2 cellular contexts compared by ENCODE assay signal in the genomic region with DNA sequence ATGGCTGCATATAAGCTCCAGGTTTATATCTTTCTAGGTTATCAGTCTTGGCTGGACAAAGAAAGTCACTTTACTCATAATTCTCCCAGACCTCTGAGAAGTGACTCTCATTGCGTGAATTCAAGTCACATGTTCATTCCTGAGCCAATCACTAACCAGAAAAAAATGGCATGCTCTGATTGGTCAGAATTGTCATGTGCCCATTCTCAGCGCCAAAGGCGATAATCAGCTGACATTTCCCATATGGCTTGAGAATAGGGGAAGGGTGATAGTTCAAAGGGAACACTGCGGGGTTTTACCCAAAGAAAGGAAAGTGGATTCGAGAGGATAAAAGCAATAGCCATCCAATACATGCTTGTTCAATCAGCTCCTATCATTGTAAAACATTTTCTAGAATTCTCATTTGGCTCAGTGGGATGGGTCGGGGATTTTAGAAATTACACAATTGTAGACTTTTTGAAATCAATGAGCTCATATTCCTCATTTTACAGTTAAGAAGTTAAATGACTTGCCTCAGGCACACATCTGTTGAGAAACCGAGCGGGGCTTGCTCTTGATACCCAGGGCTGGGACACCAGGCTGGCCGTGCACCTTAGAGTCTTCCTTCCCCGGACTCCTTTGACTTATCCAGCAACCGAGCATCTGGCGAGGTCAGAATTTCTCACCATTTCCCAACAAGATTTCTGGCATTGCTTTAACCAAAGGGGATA.
TF ChIP-seq lines count a peak whose summit lies in the region.

No MANE protein-coding gene starts in this region.

TF ChIP-seq in A549, 52 proteins besides CTCF, POLR2A, EP300 and RAD21:
- TF ChIP-seq, protein P1, sequence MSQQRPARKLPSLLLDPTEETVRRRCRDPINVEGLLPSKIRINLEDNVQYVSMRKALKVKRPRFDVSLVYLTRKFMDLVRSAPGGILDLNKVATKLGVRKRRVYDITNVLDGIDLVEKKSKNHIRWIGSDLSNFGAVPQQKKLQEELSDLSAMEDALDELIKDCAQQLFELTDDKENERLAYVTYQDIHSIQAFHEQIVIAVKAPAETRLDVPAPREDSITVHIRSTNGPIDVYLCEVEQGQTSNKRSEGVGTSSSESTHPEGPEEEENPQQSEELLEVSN (IDR thresholded peaks at IDR 0.05; ENCODE audit: borderline replicate concordance, low read depth), result no peak
- TF ChIP-seq USF2 (IDR thresholded peaks at IDR 0.05) (peak; percentile 74), JUNB (IDR thresholded peaks at IDR 0.05) (no peak), ZFP36 (IDR thresholded peaks at IDR 0.05; ENCODE audit: borderline replicate concordance, partially characterized antibody) (no peak), FOSL2 (IDR thresholded peaks at IDR 0.05) (no peak), FOSL2 (CRISPR knock-in tag; IDR thresholded peaks at IDR 0.05) (no peak)

TF ChIP-seq in K562, 482 proteins besides CTCF, POLR2A, EP300 and RAD21 (continues in another document):
- TF ChIP-seq USF2 (CRISPR knock-in tag; IDR thresholded peaks at IDR 0.05) (peak; percentile 96), KDM2B (CRISPR knock-in tag; IDR thresholded peaks at IDR 0.05) (no peak), NUFIP1 (IDR thresholded peaks at IDR 0.05; ENCODE audit: partially characterized antibody) (no peak), TOE1 (IDR thresholded peaks at IDR 0.05; ENCODE audit: borderline replicate concordance) (peak; percentile 55; the same call in 1 of the 2 replicates), TOE1 (CRISPR knock-in tag; IDR thresholded peaks at IDR 0.05; ENCODE audit: borderline replicate concordance, low read depth) (no peak), VEZF1 (CRISPR knock-in tag; IDR thresholded peaks at IDR 0.05) (0 out of 2 replicates have a peak, but pooled peaks have one; percentile 4), NR2C1 (IDR thresholded peaks at IDR 0.05) (peak; percentile 64), NR2C1 (tag; IDR thresholded peaks at IDR 0.05) (peak; percentile 94), CBX3 (IDR thresholded peaks at IDR 0.05; ENCODE audit: borderline replicate concordance in 1 of 2, low read length in 2 of 2) (peak in 1 of 2 experiments; percentile 61; a peak in 1 of 3 replicates), ZFP30 (CRISPR knock-in tag; IDR thresholded peaks at IDR 0.05; ENCODE audit: borderline replicate concordance) (no peak), ZNF224 (CRISPR knock-in tag; IDR thresholded peaks at IDR 0.05) (no peak), MGA (IDR thresholded peaks at IDR 0.05) (peak; percentile 74), TAL1 (IDR thresholded peaks at IDR 0.05) (no peak), ZNF586 (CRISPR knock-in tag; conservative IDR thresholded peaks at IDR 0.05) (no peak), SIN3B (IDR thresholded peaks at IDR 0.05; ENCODE audit: low read depth) (no peak), ZNF589 (CRISPR knock-in tag; IDR thresholded peaks at IDR 0.05; ENCODE audit: low read depth) (peak; percentile 60; the same call in 1 of the 2 replicates), POLR3G (IDR thresholded peaks at IDR 0.05; ENCODE audit: extremely low read depth, insufficient read length, insufficient replicate concordance) (no peak), ZNF395 (CRISPR knock-in tag; IDR thresholded peaks at IDR 0.05) (0 out of 2 replicates have a peak, but pooled peaks have one; percentile 41), SOX6 (IDR thresholded peaks at IDR 0.05) (no peak), L3MBTL2 (IDR thresholded peaks at IDR 0.05) (peak; percentile 85), ZBED1 (IDR thresholded peaks at IDR 0.05) (no peak), ZBTB49 (CRISPR knock-in tag; IDR thresholded peaks at IDR 0.05; ENCODE audit: borderline replicate concordance) (no peak), ZNF197 (CRISPR knock-in tag; IDR thresholded peaks at IDR 0.05; ENCODE audit: low read depth) (0 out of 2 replicates have a peak, but pooled peaks have one; percentile 43), SETDB1 (IDR thresholded peaks at IDR 0.05; ENCODE audit: low read length) (no peak), EWSR1 (IDR thresholded peaks at IDR 0.05; ENCODE audit: borderline replicate concordance, low read depth, partially characterized antibody) (no peak), SMAD3 (CRISPR knock-in tag; conservative IDR thresholded peaks at IDR 0.05) (0 out of 2 replicates have a peak, but pooled peaks have one; percentile 25)
- TF ChIP-seq, protein P2, sequence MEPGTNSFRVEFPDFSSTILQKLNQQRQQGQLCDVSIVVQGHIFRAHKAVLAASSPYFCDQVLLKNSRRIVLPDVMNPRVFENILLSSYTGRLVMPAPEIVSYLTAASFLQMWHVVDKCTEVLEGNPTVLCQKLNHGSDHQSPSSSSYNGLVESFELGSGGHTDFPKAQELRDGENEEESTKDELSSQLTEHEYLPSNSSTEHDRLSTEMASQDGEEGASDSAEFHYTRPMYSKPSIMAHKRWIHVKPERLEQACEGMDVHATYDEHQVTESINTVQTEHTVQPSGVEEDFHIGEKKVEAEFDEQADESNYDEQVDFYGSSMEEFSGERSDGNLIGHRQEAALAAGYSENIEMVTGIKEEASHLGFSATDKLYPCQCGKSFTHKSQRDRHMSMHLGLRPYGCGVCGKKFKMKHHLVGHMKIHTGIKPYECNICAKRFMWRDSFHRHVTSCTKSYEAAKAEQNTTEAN (CRISPR knock-in tag; IDR thresholded peaks at IDR 0.05), result no peak
